4 cellular contexts compared by ENCODE assay signal in the genomic region with DNA sequence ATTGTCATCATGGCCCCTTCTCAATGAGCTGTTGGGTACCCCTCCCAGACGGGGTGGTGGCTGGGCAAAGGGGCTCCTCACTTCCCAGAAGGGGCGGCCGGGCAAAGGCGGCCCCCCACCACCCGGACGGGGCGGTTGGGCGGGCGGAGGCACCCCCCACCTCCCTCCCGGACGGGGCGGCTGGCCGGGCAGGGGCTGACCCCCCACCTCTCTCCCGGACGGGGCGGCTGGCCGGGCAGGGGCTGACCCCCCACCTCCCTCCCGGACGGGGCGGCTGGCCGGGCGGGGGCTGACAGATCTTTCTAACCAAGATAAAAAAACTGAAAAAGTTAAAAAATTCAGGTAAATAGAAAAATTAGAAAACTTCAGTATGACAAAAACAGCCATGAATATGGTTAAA. TPM values are rescaled to one million over a fixed set of nuclear protein-coding genes. Genes with fewer than 3 reads are reported as not detected.
"Had no signal": no experiment of that assay in that cellular context is flagged by ENCODE, and none has a peak within 500 bp of the region (broad histone marks: within the 10 kb centered on the region; RNA-seq: fewer than 3 reads in every experiment).

No MANE protein-coding gene starts in this region.

RNA-seq across cellular contexts. Expression of gene MEFV, which starts 14.8 kb away (rescaled TPM):
- total RNA-seq: GM23248, H1, H4, H9 had no signal
